ENCODE assay signal across 9 cellular contexts in the genomic region with DNA sequence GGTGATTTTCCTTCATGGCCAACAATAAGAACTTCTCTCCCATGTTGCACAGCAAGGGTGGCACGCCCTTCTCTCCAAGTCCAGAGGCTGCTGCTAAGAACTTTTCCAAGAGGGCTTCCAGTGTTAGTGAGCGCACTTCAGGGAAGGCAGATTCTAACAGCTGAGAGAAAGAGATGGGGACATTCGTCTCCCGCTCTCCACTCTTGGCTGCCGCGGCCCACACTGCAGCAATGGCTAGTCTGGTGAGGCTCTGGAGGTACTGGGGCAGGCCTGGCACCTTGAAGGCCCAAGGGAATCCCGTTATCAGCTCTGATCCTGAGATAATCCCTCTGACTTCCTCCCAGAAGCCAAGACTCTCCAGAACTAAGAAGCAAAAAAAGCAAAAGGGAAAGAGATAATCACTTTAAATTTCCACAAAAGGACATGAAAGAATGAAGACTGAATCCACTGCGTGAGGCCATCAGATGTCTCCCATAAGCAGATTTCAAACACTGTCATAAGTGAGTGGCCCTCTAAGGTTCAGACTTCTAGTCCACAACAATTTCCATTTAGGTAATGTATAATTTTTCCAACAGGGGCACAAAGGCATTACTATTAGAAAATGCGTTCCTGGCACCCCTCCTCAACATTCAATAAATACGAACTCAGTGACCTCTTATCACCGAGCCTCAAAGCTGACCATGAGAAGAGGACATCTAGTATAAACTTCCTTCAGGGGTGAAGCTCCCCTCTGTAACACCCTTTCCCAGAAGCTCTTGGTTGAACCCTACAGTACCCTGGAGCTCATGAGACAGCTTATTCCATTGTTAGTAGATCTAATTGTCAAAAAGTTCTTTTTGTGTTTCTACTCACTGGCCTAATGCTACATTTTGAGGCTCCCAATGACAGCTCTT.
DNase-seq lines count a peak whose midpoint lies in the region; TF ChIP-seq lines count a peak whose summit lies in the region.
"Had no signal": no experiment of that assay in that cellular context is flagged by ENCODE, and none has a peak within 500 bp of the region (broad histone marks: within the 10 kb centered on the region; RNA-seq: fewer than 3 reads in every experiment).

No MANE protein-coding gene starts in this region.

- H3K27ac ChIP-seq in coronary artery (peak overlapping the region; percentile 78 to 82), rectal smooth muscle tissue (ENCODE audit: low read depth, low read length) (peak overlapping the region; percentile 69)

- no peak for TF ChIP-seq CTCF in coronary artery (IDR thresholded peaks at IDR 0.05)

- H3K4me1 ChIP-seq in rectal smooth muscle tissue (ENCODE audit: control insufficient read depth, insufficient read depth, low read length), result peaks cover 9% of the 10 kb centered on the region

- no peaks in the 10 kb centered on the region for H3K36me3 ChIP-seq in rectal smooth muscle tissue (ENCODE audit: control insufficient read depth, insufficient read depth, low read length)

- H3K4me3 ChIP-seq in coronary artery (no peak overlapping the region), rectal smooth muscle tissue (ENCODE audit: low read length) (no peak overlapping the region)

- no peaks in the 10 kb centered on the region for H3K27me3 ChIP-seq in rectal smooth muscle tissue (ENCODE audit: control insufficient read depth, insufficient read depth, low read length)

- DNase-seq in D341Med (ENCODE audit: low spot score) (peak; percentile 58), NCI-H82 treated with DMSO at 0.1 percent for 48 hours (lab: John Stamatoyannopoulos, UW; ENCODE audit: unreplicated experiment) (peak; percentile 23), coronary artery (ENCODE audit: low spot score) (peak; percentile 61), NCI-H2196 treated with DMSO at 0.1 percent for 48 hours (lab: John Stamatoyannopoulos, UW; ENCODE audit: unreplicated experiment) (no peak), putamen (ENCODE audit: low spot score) (no peak), GDM1 (lab: John Stamatoyannopoulos, UW) (no peak), NOMO-1 treated with dmso at 0.1 percent for 144 hours (lab: John Stamatoyannopoulos, UW; ENCODE audit: unreplicated experiment) (no peak)
- DNase-seq: activated CD4-positive, CD25-positive, alpha-beta regulatory T cell had no signal

- H3K9ac ChIP-seq in rectal smooth muscle tissue (ENCODE audit: low read length), result no peak overlapping the region

Comparison
In these comparisons a context has a peak if more than half of its experiments do, and no peak if none do; other contexts are left out.
1. DNase-seq: peak in D341Med (single experiment), NCI-H82 treated with DMSO at 0.1 percent for 48 hours (single experiment) and coronary artery (single experiment); none in NCI-H2196 treated with DMSO at 0.1 percent for 48 hours (single experiment), putamen (single experiment), GDM1 (single experiment) and NOMO-1 treated with dmso at 0.1 percent for 144 hours (single experiment).